Comparison of ENCODE assay signal across 23 cellular contexts in the genomic region with DNA sequence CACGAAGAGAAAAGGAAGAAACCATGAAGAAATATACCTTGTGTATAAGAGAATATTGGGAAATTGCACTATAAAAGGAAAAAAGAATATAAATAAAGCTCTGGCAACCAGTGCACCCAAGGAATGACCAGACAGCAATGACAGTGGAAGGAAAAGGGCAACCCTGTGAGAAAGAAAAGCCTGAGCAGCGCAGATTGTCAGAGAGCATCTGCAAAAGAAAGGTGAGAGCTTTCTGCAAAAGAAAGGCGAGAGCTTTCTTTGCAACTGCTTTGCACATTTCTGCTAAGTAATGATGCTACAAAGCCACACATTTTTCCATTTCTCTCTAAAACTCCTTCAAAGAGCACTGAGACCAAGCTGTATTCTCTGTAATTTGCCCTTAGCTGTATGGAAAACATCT.
"Had no signal": no experiment of that assay in that cellular context is flagged by ENCODE, and none has a peak within 500 bp of the region (broad histone marks: within the 10 kb centered on the region; RNA-seq: fewer than 3 reads in every experiment).

No MANE protein-coding gene starts in this region.

- H3K4me3 ChIP-seq: K562, PC-9, Peyer's patch, SJCRH30 had no signal

- H2AFZ ChIP-seq: PC-9 had no signal

- DNase-seq: Kasumi-1, MM.1S, NCI-H1092 treated with DMSO at 0.1 percent for 48 hours, NCI-H1436, NCI-H187, NCI-H2029, NCI-H2081 treated with DMSO at 0.1 percent for 48 hours, NCI-H2171, NCI-H226, NCI-H446, NCI-H510A, NCI-H524 treated with DMSO at 0.1 percent for 48 hours, NCI-H69, NCI-H774, OCI-M1, PC-9, Peyer's patch, SHP77 treated with DMSO at 0.1 percent for 48 hours, SJCRH30 had no signal

- H3K4me2 ChIP-seq: KMS-11, PC-9 had no signal

- H3K4me1 ChIP-seq: Peyer's patch, SJCRH30 had no signal

- H3K27ac ChIP-seq: KMS-11, PC-9, Peyer's patch, SJCRH30 had no signal

- H3K9ac ChIP-seq: KMS-11 had no signal

- ATAC-seq: K562, Right ventricle myocardium inferior, SK-N-SH treated with all-trans-retinoic acid at 6 μM for 48 hours had no signal

- H3K36me3 ChIP-seq: Peyer's patch, SJCRH30 had no signal

- H3K9me3 ChIP-seq: Peyer's patch, SJCRH30 had no signal

- H3K27me3 ChIP-seq: Peyer's patch had no signal

- FAIRE-seq: K562 had no signal
